In the genomic region with DNA sequence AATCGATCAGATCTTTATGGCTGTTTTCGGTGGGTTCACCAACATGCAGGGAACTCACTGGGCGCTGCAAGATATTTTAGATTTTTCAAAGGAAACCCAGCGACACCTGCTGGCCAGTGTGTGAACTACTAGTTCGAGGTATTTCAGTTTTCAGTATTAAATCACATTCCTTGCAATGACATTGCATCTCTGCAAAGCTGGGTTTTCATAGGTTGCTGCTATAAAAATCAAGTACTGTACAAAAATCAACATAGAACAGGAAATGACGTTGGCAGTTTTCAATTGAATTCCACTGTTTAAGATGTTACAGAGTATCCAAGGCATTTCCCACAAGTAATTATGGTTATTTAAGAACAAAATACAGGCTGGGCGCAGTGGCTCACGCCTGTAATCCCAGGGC, we compare ENCODE assay signal across 8 cellular contexts.
A peak's percentile ranks its signal among the peaks of the same experiment; 100 is the strongest.
DNase-seq lines count a peak whose midpoint lies in the region; ATAC-seq and TF ChIP-seq lines count a peak whose summit lies in the region.

No MANE protein-coding gene starts in this region.

- no peaks in the 10 kb centered on the region for H3K79me2 ChIP-seq in ACC112 (ENCODE audit: control insufficient read depth, insufficient read depth, low read length, unreplicated experiment)

- H3K4me3 ChIP-seq in ACC112 (ENCODE audit: low read depth, low read length), result no peak overlapping the region
- H3K4me3 ChIP-seq in effector memory CD4-positive, alpha-beta T cell (ENCODE audit: insufficient read depth, low read depth, low read length, poor library complexity, severe bottlenecking), result no peak overlapping the region

- in situ Hi-C loops in GM13977 (cut with MboI; ENCODE audit: low pct_unique_long_range_greater_than_20kb, low sequenced_read_pairs, unreplicated experiment), result loop anchor here (10.0 kb wide), 1 partner anchor 48 kb away; no protein-coding TSS in a partner anchor

- no peaks in the 10 kb centered on the region for H3K9me3 ChIP-seq in effector memory CD4-positive, alpha-beta T cell (ENCODE audit: control insufficient read depth, low read length)

- peak; percentile 67 for TF ChIP-seq CTCF in GM13977 (IDR thresholded peaks at IDR 0.05; ENCODE audit: extremely low read depth, insufficient read depth, missing control alignments)

- H3K27ac ChIP-seq in ACC112 (ENCODE audit: low read depth, low read length), result peak overlapping the region; percentile 57
- H3K27ac ChIP-seq in effector memory CD4-positive, alpha-beta T cell (ENCODE audit: insufficient read depth, low read length, poor library complexity, severe bottlenecking), result no peak overlapping the region

- no peak overlapping the region for H2AFZ ChIP-seq in ACC112 (ENCODE audit: low read length, unreplicated experiment)

- no peak for ATAC-seq in GM18868 (IDR thresholded peaks at IDR 0.05; ENCODE audit: unreplicated experiment)

- H3K27me3 ChIP-seq in ACC112 (ENCODE audit: insufficient read depth, low read length), result no peaks in the 10 kb centered on the region
- H3K27me3 ChIP-seq in effector memory CD4-positive, alpha-beta T cell (replicated peaks; ENCODE audit: control insufficient read depth, insufficient read depth, low read length, poor library complexity, severe bottlenecking), result no peaks in the 10 kb centered on the region

- H3K36me3 ChIP-seq in ACC112 (ENCODE audit: insufficient read depth, low read length), result no peaks in the 10 kb centered on the region
- peaks cover 18% of the 10 kb centered on the region for H3K36me3 ChIP-seq in effector memory CD4-positive, alpha-beta T cell (ENCODE audit: control insufficient read depth, insufficient read depth, low read length)

- DNase-seq in GM13977 (ENCODE audit: low spot score) (peak; percentile 70), NCI-H748 treated with DMSO at 0.1 percent for 48 hours (lab: John Stamatoyannopoulos, UW) (peak; percentile 43), midbrain (lab: John Stamatoyannopoulos, UW) (peak; percentile 79)
- peak; percentile 12 to 54 for DNase-seq in activated CD8-positive, alpha-beta memory T cell treated with anti-CD3 and anti-CD28 coated beads for 1 hour (ENCODE audit: extremely low read depth in 1 of 2, low read depth in 1 of 2)
- peak; percentile 26 to 44 (median 28) for DNase-seq in effector memory CD4-positive, alpha-beta T cell
- DNase-seq in stimulated activated CD8-positive, alpha-beta memory T cell treated with anti-CD3 and anti-CD28 coated beads, Interleukin-7, amount 100 ng/mL, for 1 hour (ENCODE audit: low read depth in 2 of 2), result peak; percentile 50 to 66

- H3K4me1 ChIP-seq in ACC112 (ENCODE audit: control insufficient read depth, insufficient read depth, low read length, unreplicated experiment), result no peaks in the 10 kb centered on the region
- H3K4me1 ChIP-seq in effector memory CD4-positive, alpha-beta T cell (ENCODE audit: control insufficient read depth, insufficient read depth, low read length, poor library complexity, severe bottlenecking), result no peaks in the 10 kb centered on the region

Comparison
In these comparisons a context has a peak if more than half of its experiments do, and no peak if none do; other contexts are left out.
1. DNase-seq: peak in every context shown above with its lines; median percentile 79 in midbrain; 70 in GM13977; 58 in stimulated activated CD8-positive, alpha-beta memory T cell treated with anti-CD3 and anti-CD28 coated beads, Interleukin-7, amount 100 ng/mL, for 1 hour; 43 in NCI-H748 treated with DMSO at 0.1 percent for 48 hours; 33 in activated CD8-positive, alpha-beta memory T cell treated with anti-CD3 and anti-CD28 coated beads for 1 hour; 28 in effector memory CD4-positive, alpha-beta T cell.